ENCODE assay signal across 8 cellular contexts in the genomic region with DNA sequence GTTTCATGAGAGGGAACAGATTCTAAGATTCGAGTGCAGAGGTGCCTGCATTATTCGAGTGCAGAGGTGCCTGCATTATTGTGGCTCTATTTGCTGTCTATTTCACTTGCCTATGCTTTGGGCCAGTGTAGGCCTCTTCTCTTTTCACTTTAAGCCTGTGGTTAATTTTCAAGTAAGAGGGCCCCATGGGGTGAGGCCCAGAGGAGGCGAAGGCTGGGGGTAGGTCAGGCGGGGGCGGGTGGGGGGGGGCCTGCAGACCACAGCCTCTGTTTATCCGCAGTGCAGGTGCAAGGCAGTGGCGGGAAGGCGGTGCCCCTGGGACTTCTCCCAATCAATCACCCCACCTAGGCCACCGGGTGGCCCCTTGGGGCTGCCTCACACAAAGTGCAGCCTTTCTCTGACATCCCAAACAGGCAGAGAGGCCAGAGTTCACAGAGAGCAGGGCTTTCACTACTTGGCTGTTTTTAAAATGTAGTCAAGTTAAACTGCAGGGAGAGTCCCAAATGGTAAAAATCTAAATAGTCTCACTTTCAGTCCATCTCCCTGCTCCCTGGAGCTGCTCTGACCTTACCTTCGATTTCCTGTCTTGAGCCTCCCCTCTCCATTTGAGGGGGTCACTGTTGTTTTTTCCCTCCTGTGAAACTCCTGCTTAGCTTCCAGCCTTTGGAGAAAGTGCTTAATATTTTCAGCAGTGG.
DNase-seq lines count a peak whose midpoint lies in the region; ATAC-seq and TF ChIP-seq lines count a peak whose summit lies in the region.

No MANE protein-coding gene starts in this region.

- H3K36me3 ChIP-seq in brain microvascular endothelial cell (replicated peaks) = no peaks in the 10 kb centered on the region

- H3K36me3 Mint-ChIP-seq in activated naive CD4-positive, alpha-beta T cell treated with anti-CD3 and anti-CD28 coated beads, Interleukin-2, amount 50 U/mL, for 72 hours = no peaks in the 10 kb centered on the region

- H3K27ac ChIP-seq in HL-60 (replicated peaks) (peak overlapping the region; percentile 65), brain microvascular endothelial cell (no peak overlapping the region), foreskin keratinocyte (no peak overlapping the region)

- H3K4me1 ChIP-seq in foreskin keratinocyte = peaks cover 16% of the 10 kb centered on the region

- no peak for TF ChIP-seq POLR2A in GM18505 (IDR thresholded peaks at IDR 0.05; ENCODE audit: borderline replicate concordance, extremely low read depth, insufficient read depth, insufficient read length)

- no peak for TF ChIP-seq CTCF in HL-60 (IDR thresholded peaks at IDR 0.05; ENCODE audit: insufficient read depth, low read length)
- no peak for TF ChIP-seq CTCF in brain microvascular endothelial cell (IDR thresholded peaks at IDR 0.05; ENCODE audit: low read depth, low read length, missing control alignments)
- TF ChIP-seq CTCF in foreskin keratinocyte (conservative IDR thresholded peaks at IDR 0.05) = no peak

- in situ Hi-C loops in brain microvascular endothelial cell (cut with HindIII; ENCODE audit: low pct_ligation_motif_present, low sequenced_read_pairs) = no loop called here

- H3K27me3 ChIP-seq in HL-60 (ENCODE audit: insufficient read depth, poor library complexity, severe bottlenecking) (no peaks in the 10 kb centered on the region), brain microvascular endothelial cell (replicated peaks) (no peaks in the 10 kb centered on the region), foreskin keratinocyte (no peaks in the 10 kb centered on the region)

- peak in 1 of 2 experiments; percentile 80 for DNase-seq in HL-60 (ENCODE audit: low read depth in 1 of 2, low spot score in 1 of 2)
- peak in 1 of 2 donors; percentile 21 for DNase-seq in activated naive CD4-positive, alpha-beta T cell treated with anti-CD3 and anti-CD28 coated beads, Interleukin-2, amount 50 U/mL, for 72 hours (ENCODE audit: low spot score in 2 of 2)
- peak; percentile 35 for DNase-seq in stimulated activated CD8-positive, alpha-beta memory T cell treated with anti-CD3 and anti-CD28 coated beads, Interleukin-4, amount 100 ng/mL, for 24 hours (ENCODE audit: low read depth)
- no peak for DNase-seq in brain microvascular endothelial cell
- DNase-seq in foreskin keratinocyte = no peak
- no peak for DNase-seq in Ammon's horn (ENCODE audit: low spot score)

- ATAC-seq in GM18505 (IDR thresholded peaks at IDR 0.05; ENCODE audit: unreplicated experiment) (peak; percentile 74), GM21526 (IDR thresholded peaks at IDR 0.05; ENCODE audit: low FRiP score, unreplicated experiment) (peak; percentile 84), foreskin keratinocyte (no peak)
- ATAC-seq in activated naive CD4-positive, alpha-beta T cell treated with anti-CD3 and anti-CD28 coated beads, Interleukin-2, amount 50 U/mL, for 72 hours = peak; percentile 83 to 87

- H3K27ac Mint-ChIP-seq in activated naive CD4-positive, alpha-beta T cell treated with anti-CD3 and anti-CD28 coated beads, Interleukin-2, amount 50 U/mL, for 72 hours = no peak overlapping the region

- H3K4me3 ChIP-seq in HL-60 (replicated peaks; ENCODE audit: insufficient read depth, low read length) (no peak overlapping the region), brain microvascular endothelial cell (ENCODE audit: low read depth, low read length) (no peak overlapping the region)

- no peaks in the 10 kb centered on the region for H3K9me3 Mint-ChIP-seq in activated naive CD4-positive, alpha-beta T cell treated with anti-CD3 and anti-CD28 coated beads, Interleukin-2, amount 50 U/mL, for 72 hours
